1 cellular context compared by ENCODE assay signal in the genomic region with DNA sequence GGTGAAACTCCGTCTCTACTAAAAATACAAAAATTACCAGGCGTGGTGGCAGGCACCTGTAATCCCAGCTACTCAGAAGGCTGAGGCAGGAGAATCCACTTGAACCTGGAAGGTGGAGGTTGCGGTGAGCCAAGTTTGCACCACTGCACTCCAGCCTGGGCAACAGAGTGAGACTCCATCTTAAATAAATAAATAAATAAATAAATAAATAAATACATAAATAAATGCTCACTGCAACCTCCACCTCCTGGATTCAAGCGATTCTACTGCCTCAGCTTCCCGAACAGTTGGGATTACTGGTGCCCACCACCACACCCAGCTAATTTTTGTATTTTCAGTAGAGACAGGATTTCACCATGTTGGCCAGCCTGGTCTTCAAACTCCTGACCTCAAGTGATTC.
TF ChIP-seq lines count a peak whose summit lies in the region.

No MANE protein-coding gene starts in this region.

TF ChIP-seq in HEK293, 187 proteins besides CTCF, POLR2A, EP300 and RAD21 (continued from another document):
- TF ChIP-seq, protein P1, sequence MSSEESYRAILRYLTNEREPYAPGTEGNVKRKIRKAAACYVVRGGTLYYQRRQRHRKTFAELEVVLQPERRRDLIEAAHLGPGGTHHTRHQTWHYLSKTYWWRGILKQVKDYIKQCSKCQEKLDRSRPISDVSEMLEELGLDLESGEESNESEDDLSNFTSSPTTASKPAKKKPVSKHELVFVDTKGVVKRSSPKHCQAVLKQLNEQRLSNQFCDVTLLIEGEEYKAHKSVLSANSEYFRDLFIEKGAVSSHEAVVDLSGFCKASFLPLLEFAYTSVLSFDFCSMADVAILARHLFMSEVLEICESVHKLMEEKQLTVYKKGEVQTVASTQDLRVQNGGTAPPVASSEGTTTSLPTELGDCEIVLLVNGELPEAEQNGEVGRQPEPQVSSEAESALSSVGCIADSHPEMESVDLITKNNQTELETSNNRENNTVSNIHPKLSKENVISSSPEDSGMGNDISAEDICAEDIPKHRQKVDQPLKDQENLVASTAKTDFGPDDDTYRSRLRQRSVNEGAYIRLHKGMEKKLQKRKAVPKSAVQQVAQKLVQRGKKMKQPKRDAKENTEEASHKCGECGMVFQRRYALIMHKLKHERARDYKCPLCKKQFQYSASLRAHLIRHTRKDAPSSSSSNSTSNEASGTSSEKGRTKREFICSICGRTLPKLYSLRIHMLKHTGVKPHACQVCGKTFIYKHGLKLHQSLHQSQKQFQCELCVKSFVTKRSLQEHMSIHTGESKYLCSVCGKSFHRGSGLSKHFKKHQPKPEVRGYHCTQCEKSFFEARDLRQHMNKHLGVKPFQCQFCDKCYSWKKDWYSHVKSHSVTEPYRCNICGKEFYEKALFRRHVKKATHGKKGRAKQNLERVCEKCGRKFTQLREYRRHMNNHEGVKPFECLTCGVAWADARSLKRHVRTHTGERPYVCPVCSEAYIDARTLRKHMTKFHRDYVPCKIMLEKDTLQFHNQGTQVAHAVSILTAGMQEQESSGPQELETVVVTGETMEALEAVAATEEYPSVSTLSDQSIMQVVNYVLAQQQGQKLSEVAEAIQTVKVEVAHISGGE (tag by site-specific recombination; conservative IDR thresholded peaks at IDR 0.05; ENCODE audit: low read depth) = peak; percentile 34; the same call in 1 of the 2 replicates
- TF ChIP-seq ZNF140 (tag by site-specific recombination; IDR thresholded peaks at IDR 0.05) (peak; percentile 57; the same call in 1 of the 2 replicates), ZNF623 (tag by site-specific recombination; IDR thresholded peaks at IDR 0.05) (peak; percentile 37), ZNF266 (tag by site-specific recombination; IDR thresholded peaks at IDR 0.05; ENCODE audit: low read depth) (peak; percentile 42; the same call in 1 of the 2 replicates), ZNF560 (tag by site-specific recombination; IDR thresholded peaks at IDR 0.05; ENCODE audit: borderline replicate concordance) (0 out of 2 replicates have a peak, but pooled peaks have one; percentile 28), ZNF404 (tag by site-specific recombination; IDR thresholded peaks at IDR 0.05) (0 out of 2 replicates have a peak, but pooled peaks have one; percentile 45)
- TF ChIP-seq, protein P2, sequence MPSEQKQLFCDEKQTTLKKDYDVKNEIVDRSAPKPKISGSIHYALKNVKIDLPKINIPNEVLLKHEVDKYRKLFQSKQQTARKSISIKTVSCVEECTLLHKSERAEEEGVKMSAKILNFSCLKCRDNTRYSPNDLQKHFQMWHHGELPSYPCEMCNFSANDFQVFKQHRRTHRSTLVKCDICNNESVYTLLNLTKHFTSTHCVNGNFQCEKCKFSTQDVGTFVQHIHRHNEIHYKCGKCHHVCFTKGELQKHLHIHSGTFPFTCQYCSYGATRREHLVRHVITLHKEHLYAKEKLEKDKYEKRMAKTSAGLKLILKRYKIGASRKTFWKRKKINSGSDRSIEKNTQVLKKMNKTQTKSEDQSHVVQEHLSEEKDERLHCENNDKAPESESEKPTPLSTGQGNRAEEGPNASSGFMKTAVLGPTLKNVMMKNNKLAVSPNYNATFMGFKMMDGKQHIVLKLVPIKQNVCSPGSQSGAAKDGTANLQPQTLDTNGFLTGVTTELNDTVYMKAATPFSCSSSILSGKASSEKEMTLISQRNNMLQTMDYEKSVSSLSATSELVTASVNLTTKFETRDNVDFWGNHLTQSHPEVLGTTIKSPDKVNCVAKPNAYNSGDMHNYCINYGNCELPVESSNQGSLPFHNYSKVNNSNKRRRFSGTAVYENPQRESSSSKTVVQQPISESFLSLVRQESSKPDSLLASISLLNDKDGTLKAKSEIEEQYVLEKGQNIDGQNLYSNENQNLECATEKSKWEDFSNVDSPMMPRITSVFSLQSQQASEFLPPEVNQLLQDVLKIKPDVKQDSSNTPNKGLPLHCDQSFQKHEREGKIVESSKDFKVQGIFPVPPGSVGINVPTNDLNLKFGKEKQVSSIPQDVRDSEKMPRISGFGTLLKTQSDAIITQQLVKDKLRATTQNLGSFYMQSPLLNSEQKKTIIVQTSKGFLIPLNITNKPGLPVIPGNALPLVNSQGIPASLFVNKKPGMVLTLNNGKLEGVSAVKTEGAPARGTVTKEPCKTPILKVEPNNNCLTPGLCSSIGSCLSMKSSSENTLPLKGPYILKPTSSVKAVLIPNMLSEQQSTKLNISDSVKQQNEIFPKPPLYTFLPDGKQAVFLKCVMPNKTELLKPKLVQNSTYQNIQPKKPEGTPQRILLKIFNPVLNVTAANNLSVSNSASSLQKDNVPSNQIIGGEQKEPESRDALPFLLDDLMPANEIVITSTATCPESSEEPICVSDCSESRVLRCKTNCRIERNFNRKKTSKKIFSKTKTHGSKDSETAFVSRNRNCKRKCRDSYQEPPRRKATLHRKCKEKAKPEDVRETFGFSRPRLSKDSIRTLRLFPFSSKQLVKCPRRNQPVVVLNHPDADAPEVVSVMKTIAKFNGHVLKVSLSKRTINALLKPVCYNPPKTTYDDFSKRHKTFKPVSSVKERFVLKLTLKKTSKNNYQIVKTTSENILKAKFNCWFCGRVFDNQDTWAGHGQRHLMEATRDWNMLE (tag by site-specific recombination; conservative IDR thresholded peaks at IDR 0.05; ENCODE audit: low read depth) = peak; percentile 68
- TF ChIP-seq, protein P3, sequence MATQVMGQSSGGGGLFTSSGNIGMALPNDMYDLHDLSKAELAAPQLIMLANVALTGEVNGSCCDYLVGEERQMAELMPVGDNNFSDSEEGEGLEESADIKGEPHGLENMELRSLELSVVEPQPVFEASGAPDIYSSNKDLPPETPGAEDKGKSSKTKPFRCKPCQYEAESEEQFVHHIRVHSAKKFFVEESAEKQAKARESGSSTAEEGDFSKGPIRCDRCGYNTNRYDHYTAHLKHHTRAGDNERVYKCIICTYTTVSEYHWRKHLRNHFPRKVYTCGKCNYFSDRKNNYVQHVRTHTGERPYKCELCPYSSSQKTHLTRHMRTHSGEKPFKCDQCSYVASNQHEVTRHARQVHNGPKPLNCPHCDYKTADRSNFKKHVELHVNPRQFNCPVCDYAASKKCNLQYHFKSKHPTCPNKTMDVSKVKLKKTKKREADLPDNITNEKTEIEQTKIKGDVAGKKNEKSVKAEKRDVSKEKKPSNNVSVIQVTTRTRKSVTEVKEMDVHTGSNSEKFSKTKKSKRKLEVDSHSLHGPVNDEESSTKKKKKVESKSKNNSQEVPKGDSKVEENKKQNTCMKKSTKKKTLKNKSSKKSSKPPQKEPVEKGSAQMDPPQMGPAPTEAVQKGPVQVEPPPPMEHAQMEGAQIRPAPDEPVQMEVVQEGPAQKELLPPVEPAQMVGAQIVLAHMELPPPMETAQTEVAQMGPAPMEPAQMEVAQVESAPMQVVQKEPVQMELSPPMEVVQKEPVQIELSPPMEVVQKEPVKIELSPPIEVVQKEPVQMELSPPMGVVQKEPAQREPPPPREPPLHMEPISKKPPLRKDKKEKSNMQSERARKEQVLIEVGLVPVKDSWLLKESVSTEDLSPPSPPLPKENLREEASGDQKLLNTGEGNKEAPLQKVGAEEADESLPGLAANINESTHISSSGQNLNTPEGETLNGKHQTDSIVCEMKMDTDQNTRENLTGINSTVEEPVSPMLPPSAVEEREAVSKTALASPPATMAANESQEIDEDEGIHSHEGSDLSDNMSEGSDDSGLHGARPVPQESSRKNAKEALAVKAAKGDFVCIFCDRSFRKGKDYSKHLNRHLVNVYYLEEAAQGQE (tag by site-specific recombination; IDR thresholded peaks at IDR 0.05) = peak; percentile 57; the same call in 1 of the 2 replicates
- TF ChIP-seq, protein P4, sequence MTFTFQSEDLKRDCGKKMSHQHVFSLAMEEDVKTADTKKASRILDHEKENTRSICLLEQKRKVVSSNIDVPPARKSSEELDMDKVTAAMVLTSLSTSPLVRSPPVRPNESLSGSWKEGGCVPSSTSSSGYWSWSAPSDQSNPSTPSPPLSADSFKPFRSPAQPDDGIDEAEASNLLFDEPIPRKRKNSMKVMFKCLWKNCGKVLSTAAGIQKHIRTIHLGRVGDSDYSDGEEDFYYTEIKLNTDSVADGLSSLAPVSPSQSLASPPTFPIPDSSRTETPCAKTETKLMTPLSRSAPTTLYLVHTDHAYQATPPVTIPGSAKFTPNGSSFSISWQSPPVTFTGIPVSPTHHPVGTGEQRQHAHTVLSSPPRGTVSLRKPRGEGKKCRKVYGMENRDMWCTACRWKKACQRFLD (tag by site-specific recombination; IDR thresholded peaks at IDR 0.05) = 0 out of 2 replicates have a peak, but pooled peaks have one; percentile 49
